11 cellular contexts compared by ENCODE assay signal in genomic region chr9:89941875-89942274, GRCh38.
DNase-seq lines count a peak whose midpoint lies in the region; ATAC-seq and TF ChIP-seq lines count a peak whose summit lies in the region.
"Had no signal": no experiment of that assay in that cellular context is flagged by ENCODE, and none has a peak within 500 bp of the region (broad histone marks: within the 10 kb centered on the region; RNA-seq: fewer than 3 reads in every experiment).

No MANE protein-coding gene starts in this region.

- H3K36me3 ChIP-seq in MG63 = no peaks in the 10 kb centered on the region
- no peaks in the 10 kb centered on the region for H3K36me3 ChIP-seq in mammary epithelial cell (ENCODE audit: insufficient read depth, low read length)
- no peaks in the 10 kb centered on the region for H3K36me3 ChIP-seq in suprapubic skin

- no peak overlapping the region for H3K9ac ChIP-seq in mammary epithelial cell (ENCODE audit: insufficient read depth, low read length)

- no peak for TF ChIP-seq CTCF in mammary epithelial cell (conservative IDR thresholded peaks at IDR 0.05 in 1 of 2, IDR thresholded peaks at IDR 0.05 in 1 of 2; ENCODE audit: extremely low read depth in 1 of 2, insufficient read depth in 1 of 2, low read depth in 1 of 2, low read length in 2 of 2)
- TF ChIP-seq CTCF in omental fat pad (IDR thresholded peaks at IDR 0.05) = no peak
- no peak for TF ChIP-seq CTCF in suprapubic skin (IDR thresholded peaks at IDR 0.05)

- no TSS peak for BruUV-seq in mammary epithelial cell (replicated peaks; lab: Mats Ljungman, UMichigan)

- H3K79me2 ChIP-seq in mammary epithelial cell (ENCODE audit: insufficient read depth, low read length) = no peaks in the 10 kb centered on the region

- H3K4me3 ChIP-seq in MG63 (no peak overlapping the region), mammary epithelial cell (replicated peaks in 1 of 3; ENCODE audit: insufficient read depth in 1 of 3, low read depth in 2 of 3, low read length in 3 of 3) (no peak overlapping the region), suprapubic skin (no peak overlapping the region)

- WGBS in mammary epithelial cell (ENCODE audit: low coverage, missing lambda C conversion rate) = 76% methylated on average over 2 of the region's 2 CpGs
- 45% methylated on average over 2 of the region's 2 CpGs for WGBS in suprapubic skin

- in situ Hi-C loops in mammary epithelial cell (cut with MboI; ENCODE audit: low sequenced_read_pairs in 2 of 2) = no loop called here

- H3K4me1 ChIP-seq in mammary epithelial cell (ENCODE audit: insufficient read depth, low read length) (no peaks in the 10 kb centered on the region), suprapubic skin (peaks cover 12% of the 10 kb centered on the region)

- TF ChIP-seq EP300 in suprapubic skin (IDR thresholded peaks at IDR 0.05) = no peak

- dilution Hi-C loops in mammary epithelial cell (cut with HindIII; ENCODE audit: low sequenced_read_pairs) = no loop called here

- H3K27ac ChIP-seq in mammary epithelial cell (ENCODE audit: insufficient read depth, low read depth, low read length) (no peak overlapping the region), suprapubic skin (no peak overlapping the region)

- H3K27me3 ChIP-seq in MG63 (no peaks in the 10 kb centered on the region), mammary epithelial cell (ENCODE audit: insufficient read depth, low read length) (no peaks in the 10 kb centered on the region), suprapubic skin (peaks cover 9% of the 10 kb centered on the region)

- intact Hi-C loops in mammary epithelial cell (cut with micrococcal nuclease) = no loop called here

- H2AFZ ChIP-seq in mammary epithelial cell (ENCODE audit: low read depth, low read length) = no peak overlapping the region

- peak; percentile 72 for DNase-seq in DMS 273 treated with DMSO at 0.1 percent for 48 hours (lab: John Stamatoyannopoulos, UW)
- DNase-seq in MG63 = peak; percentile 65
- DNase-seq in mammary epithelial cell = peak; percentile 60
- no peak for DNase-seq in omental fat pad (ENCODE audit: low spot score)
- DNase-seq in activated CD4-positive, CD25-positive, alpha-beta regulatory T cell treated with anti-CD3 and anti-CD28 coated beads, Interleukin-2, amount 50 U/mL, for 72 hours = no peak
- no peak for DNase-seq in suprapubic skin (ENCODE audit: low spot score in 2 of 2)
- DNase-seq: activated CD4-positive, alpha-beta T cell treated with anti-CD3 and anti-CD28 coated beads for 4 hours; caudate nucleus; NCI-H1930 had no signal

- H3K9me3 ChIP-seq in MG63 (no peaks in the 10 kb centered on the region), mammary epithelial cell (replicated peaks; ENCODE audit: insufficient read depth, low read length) (no peaks in the 10 kb centered on the region), suprapubic skin (no peaks in the 10 kb centered on the region)

- H4K20me1 ChIP-seq in mammary epithelial cell (ENCODE audit: insufficient read depth, low read length) = no peaks in the 10 kb centered on the region

- ATAC-seq in omental fat pad (ENCODE audit: low FRiP score) = peak; percentile 96
- ATAC-seq in GM21528 (IDR thresholded peaks at IDR 0.05; ENCODE audit: low FRiP score, unreplicated experiment) = no peak
- ATAC-seq in HG03097 (IDR thresholded peaks at IDR 0.05; ENCODE audit: low FRiP score, unreplicated experiment) = no peak

- CTCF ChIA-PET in mammary epithelial cell (lab: Charles Lee; ENCODE audit: low non-redundant PET) = no interaction called here

- no peak overlapping the region for H3K4me2 ChIP-seq in mammary epithelial cell (ENCODE audit: insufficient read depth, low read depth, low read length)

- TF ChIP-seq POLR2A in suprapubic skin (IDR thresholded peaks at IDR 0.05) = no peak

Comparison
In these comparisons a context has a peak if more than half of its experiments do, and no peak if none do; other contexts are left out.
1. DNase-seq: peak in DMS 273 treated with DMSO at 0.1 percent for 48 hours (single experiment), MG63 (single experiment) and mammary epithelial cell (single experiment); none in omental fat pad (single experiment), activated CD4-positive, CD25-positive, alpha-beta regulatory T cell treated with anti-CD3 and anti-CD28 coated beads, Interleukin-2, amount 50 U/mL, for 72 hours (single experiment) and suprapubic skin (0 of 2).